ENCODE assay signal across 8 cellular contexts in the genomic region with DNA sequence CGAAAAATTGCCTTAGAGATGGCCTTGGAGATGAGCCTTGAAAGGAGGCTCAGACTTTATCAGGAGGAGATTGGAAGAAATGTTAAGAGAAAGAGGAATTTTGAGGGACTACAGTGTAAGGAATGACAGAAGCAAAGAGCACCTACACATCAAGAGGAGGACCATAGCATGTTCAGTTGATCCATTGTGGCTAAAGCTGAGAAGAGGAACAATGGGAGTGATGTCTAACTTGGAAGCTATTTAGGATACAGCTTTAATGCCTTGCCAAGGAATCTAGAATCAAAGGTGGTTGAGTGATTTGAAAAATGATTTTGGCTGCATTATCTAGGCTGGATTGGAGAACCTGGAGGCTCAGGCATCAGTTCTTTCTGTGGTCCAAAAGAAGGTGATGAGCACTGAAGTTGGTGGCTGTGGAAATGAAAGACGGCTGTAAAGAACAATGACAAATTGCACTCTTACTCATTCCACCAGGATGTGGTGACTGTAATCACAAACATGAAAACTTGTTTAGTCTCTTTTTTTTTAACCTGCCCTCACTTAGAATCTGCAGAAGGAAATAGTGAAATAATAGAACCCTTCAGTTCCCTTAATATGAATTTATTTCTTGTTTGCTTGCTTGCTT. TPM values are rescaled to one million over a fixed set of nuclear protein-coding genes. Genes with fewer than 3 reads are reported as not detected.
A peak's percentile ranks its signal among the peaks of the same experiment; 100 is the strongest.
DNase-seq lines count a peak whose midpoint lies in the region; ATAC-seq and TF ChIP-seq lines count a peak whose summit lies in the region.

No MANE protein-coding gene starts in this region.

- ATAC-seq in GM18498 (IDR thresholded peaks at IDR 0.05; ENCODE audit: unreplicated experiment) (peak; percentile 44), RWPE2 (ENCODE audit: low read depth) (peak; percentile 48; the same call in 2 of the 3 replicates), mucosa of descending colon (peak; percentile 43), HG03469 (IDR thresholded peaks at IDR 0.05; ENCODE audit: unreplicated experiment) (no peak)

- no peak overlapping the region for H3K27ac ChIP-seq in HEK293 (ENCODE audit: extremely low read depth, low read depth, low read length)
- no peak overlapping the region for H3K27ac ChIP-seq in RWPE2 (ENCODE audit: poor library complexity, severe bottlenecking)
- no peak overlapping the region for H3K27ac ChIP-seq in MM.1S (ENCODE audit: low read length)

- CTCF ChIA-PET in HEK293 (lab: Yijun Ruan, JAX): no interaction called here

- no peaks in the 10 kb centered on the region for H3F3A ChIP-seq in MM.1S (ENCODE audit: insufficient read depth, low read length)

- H3K27me3 ChIP-seq in RWPE2 (ENCODE audit: insufficient read depth, poor library complexity, severe bottlenecking) (no peaks in the 10 kb centered on the region), MM.1S (replicated peaks; ENCODE audit: insufficient read depth, low read length) (no peaks in the 10 kb centered on the region)

- peaks cover 62% of the 10 kb centered on the region for H3K79me2 ChIP-seq in MM.1S (ENCODE audit: low read length)

- no peak overlapping the region for H3K4me2 ChIP-seq in MM.1S (ENCODE audit: low read depth, low read length)

- H3K9me3 ChIP-seq in HEK293 (ENCODE audit: control insufficient read depth, insufficient read depth, low read depth, low read length): no peaks in the 10 kb centered on the region
- H3K9me3 ChIP-seq in RWPE2 (ENCODE audit: severe bottlenecking): no peaks in the 10 kb centered on the region
- no peaks in the 10 kb centered on the region for H3K9me3 ChIP-seq in mucosa of descending colon
- H3K9me3 ChIP-seq in MM.1S (replicated peaks; ENCODE audit: insufficient read depth, low read length): no peaks in the 10 kb centered on the region

- no peak overlapping the region for H2AFZ ChIP-seq in MM.1S (ENCODE audit: low read length)

- TF ChIP-seq CTCF in HEK293 (tag by site-specific recombination; IDR thresholded peaks at IDR 0.05) (no peak), RWPE2 (IDR thresholded peaks at IDR 0.05; ENCODE audit: poor library complexity, severe bottlenecking) (no peak), mucosa of descending colon (IDR thresholded peaks at IDR 0.05) (no peak), MM.1S (IDR thresholded peaks at IDR 0.05; ENCODE audit: low read length) (no peak)

- H3K4me3 ChIP-seq in HEK293 (ENCODE audit: low read depth, low read length) (no peak overlapping the region), RWPE2 (ENCODE audit: severe bottlenecking) (no peak overlapping the region), mucosa of descending colon (no peak overlapping the region), MM.1S (ENCODE audit: low read length) (no peak overlapping the region)

- POLR2A ChIA-PET in HEK293 (lab: Yijun Ruan, JAX): interaction anchor here (0.6 kb wide), 1 partner anchor 30 kb away, joined by 3 read pairs; no protein-coding TSS in a partner anchor

- H3K9ac ChIP-seq in MM.1S (ENCODE audit: low read length): no peak overlapping the region

- DNase-seq in RWPE2 (ENCODE audit: low spot score) (no peak), mucosa of descending colon (no peak), MM.1S (no peak), COR-L47 (lab: John Stamatoyannopoulos, UW) (no peak), middle frontal gyrus (ENCODE audit: extremely low spot score, low spot score) (no peak)

- H3K36me3 ChIP-seq in HEK293 (ENCODE audit: control insufficient read depth in 2 of 2, insufficient read depth in 1 of 2, low read length in 2 of 2) (no peaks in the 10 kb centered on the region), RWPE2 (ENCODE audit: low read depth) (no peaks in the 10 kb centered on the region), mucosa of descending colon (ENCODE audit: low read depth) (no peaks in the 10 kb centered on the region), MM.1S (replicated peaks; ENCODE audit: insufficient read depth, low read length) (no peaks in the 10 kb centered on the region)

- H3K4me1 ChIP-seq in HEK293 (ENCODE audit: control insufficient read depth, insufficient read depth, low read length) (peaks cover 7% of the 10 kb centered on the region; the same call in 1 of the 2 replicates), RWPE2 (ENCODE audit: insufficient read depth, poor library complexity, severe bottlenecking) (peaks cover 21% of the 10 kb centered on the region), mucosa of descending colon (ENCODE audit: low read depth) (no peaks in the 10 kb centered on the region), MM.1S (ENCODE audit: low read length) (peaks cover 16% of the 10 kb centered on the region)

- no peaks in the 10 kb centered on the region for H3K9me2 ChIP-seq in MM.1S (replicated peaks; ENCODE audit: insufficient read depth, low read length)

- H4K20me1 ChIP-seq in MM.1S (ENCODE audit: insufficient read depth, low read length): peaks cover 9% of the 10 kb centered on the region; the same call in 1 of the 2 replicates

- intact Hi-C loops in mucosa of descending colon (cut with DNase I, micrococcal nuclease): no loop called here

TF ChIP-seq in HEK293, 187 proteins besides CTCF, POLR2A, EP300 and RAD21:
- TF ChIP-seq ZNF132 (tag by site-specific recombination; IDR thresholded peaks at IDR 0.05; ENCODE audit: borderline replicate concordance): no peak
- TF ChIP-seq, protein P1, sequence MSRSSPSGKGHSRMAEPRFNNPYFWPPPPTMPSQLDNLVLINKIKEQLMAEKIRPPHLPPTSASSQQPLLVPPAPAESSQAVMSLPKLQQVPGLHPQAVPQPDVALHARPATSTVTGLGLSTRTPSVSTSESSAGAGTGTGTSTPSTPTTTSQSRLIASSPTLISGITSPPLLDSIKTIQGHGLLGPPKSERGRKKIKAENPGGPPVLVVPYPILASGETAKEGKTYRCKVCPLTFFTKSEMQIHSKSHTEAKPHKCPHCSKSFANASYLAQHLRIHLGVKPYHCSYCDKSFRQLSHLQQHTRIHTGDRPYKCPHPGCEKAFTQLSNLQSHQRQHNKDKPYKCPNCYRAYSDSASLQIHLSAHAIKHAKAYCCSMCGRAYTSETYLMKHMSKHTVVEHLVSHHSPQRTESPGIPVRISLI (tag by site-specific recombination; IDR thresholded peaks at IDR 0.05): 0 out of 2 replicates have a peak, but pooled peaks have one; percentile 26
- TF ChIP-seq ZBTB17 (tag by site-specific recombination; IDR thresholded peaks at IDR 0.05): peak; percentile 57
- TF ChIP-seq ZNF24 (tag by site-specific recombination; IDR thresholded peaks at IDR 0.05): no peak

RNA-seq across cellular contexts. Expression of a gene that starts 11.3 kb away (rescaled TPM):
- total RNA-seq in mucosa of descending colon: 10 to 100 TPM; 28.6 to 86.8 (median 36.5) TPM

RNA-seq across cellular contexts. Expression of a gene that starts 44.9 kb away (rescaled TPM):
- total RNA-seq in mucosa of descending colon: 10 to 100 TPM; 22.8 to 28.1 (median 25.3) TPM
